Comparison of ENCODE assay signal across 32 cellular contexts in genomic region chr14:34691173-34691572, GRCh38.
"Had no signal": no experiment of that assay in that cellular context is flagged by ENCODE, and none has a peak within 500 bp of the region (broad histone marks: within the 10 kb centered on the region; RNA-seq: fewer than 3 reads in every experiment).

No MANE protein-coding gene starts in this region.

- H3K36me3 Mint-ChIP-seq: activated CD4-positive, alpha-beta memory T cell treated with anti-CD3 and anti-CD28 coated beads for 36 hours; activated CD8-positive, alpha-beta memory T cell treated with anti-CD3 and anti-CD28 coated beads, Interleukin-2, amount 10 ng/mL, durations not matched to agents 7 days and 5 days; activated naive CD4-positive, alpha-beta T cell treated with anti-CD3 and anti-CD28 coated beads, Interleukin-2, amount 50 U/mL, for 24 hours; activated naive CD8-positive, alpha-beta T cell treated with anti-CD3 and anti-CD28 coated beads for 36 hours had no signal

- H3K4me1 ChIP-seq: esophagus muscularis mucosa had no signal

- H3K4me3 Mint-ChIP-seq: activated CD4-positive, alpha-beta memory T cell treated with anti-CD3 and anti-CD28 coated beads for 36 hours; activated CD4-positive, alpha-beta T cell treated with anti-CD3 and anti-CD28 coated beads for 36 hours; activated CD4-positive, alpha-beta T cell treated with anti-CD3 and anti-CD28 coated beads, Interleukin-2, amount 10 ng/mL, durations not matched to agents 24 days and 14 days; activated CD8-positive, alpha-beta memory T cell treated with anti-CD3 and anti-CD28 coated beads, Interleukin-2, amount 10 ng/mL, durations not matched to agents 7 days and 5 days; activated CD8-positive, alpha-beta T cell treated with anti-CD3 and anti-CD28 coated beads, Interleukin-2, amount 10 ng/mL, durations not matched to agents 7 days and 5 days; activated naive CD4-positive, alpha-beta T cell treated with anti-CD3 and anti-CD28 coated beads for 36 hours; activated naive CD4-positive, alpha-beta T cell treated with anti-CD3 and anti-CD28 coated beads, Interleukin-2, amount 50 U/mL, for 24 hours; activated naive CD8-positive, alpha-beta T cell treated with anti-CD3 and anti-CD28 coated beads for 36 hours; activated naive CD8-positive, alpha-beta T cell treated with anti-CD3 and anti-CD28 coated beads, Interleukin-2, amount 50 U/mL, for 24 hours; activated T-helper 1 cell treated with anti-CD3 and anti-CD28 coated beads, Interleukin-12 subunit alpha, Interleukin-12 subunit beta, Interleukin-2, Interleukin-4 antibody, amounts not matched to agents 30 ng/mL and 10 ng/mL and 1 ng/mL, durations not matched to agents 14 hours and 24 hours and 36 hours; effector memory CD8-positive, alpha-beta T cell had no signal

- H3K4me3 ChIP-seq: adrenal gland, body of pancreas, esophagus muscularis mucosa, gastrocnemius medialis had no signal

- H3K27me3 Mint-ChIP-seq: activated CD4-positive, alpha-beta memory T cell treated with anti-CD3 and anti-CD28 coated beads for 36 hours; activated CD4-positive, alpha-beta T cell treated with anti-CD3 and anti-CD28 coated beads for 36 hours; activated naive CD4-positive, alpha-beta T cell treated with anti-CD3 and anti-CD28 coated beads, Interleukin-2, amount 50 U/mL, for 24 hours; activated naive CD8-positive, alpha-beta T cell treated with anti-CD3 and anti-CD28 coated beads for 36 hours; activated naive CD8-positive, alpha-beta T cell treated with anti-CD3 and anti-CD28 coated beads, Interleukin-2, amount 50 U/mL, for 24 hours had no signal

- ATAC-seq: activated CD4-positive, alpha-beta T cell treated with anti-CD3 and anti-CD28 coated beads for 36 hours; activated CD8-positive, alpha-beta memory T cell treated with anti-CD3 and anti-CD28 coated beads, Interleukin-2, amount 10 ng/mL, durations not matched to agents 7 days and 5 days; activated CD8-positive, alpha-beta T cell treated with anti-CD3 and anti-CD28 coated beads, Interleukin-2, amount 10 ng/mL, durations not matched to agents 7 days and 5 days; activated naive CD8-positive, alpha-beta T cell treated with anti-CD3 and anti-CD28 coated beads, Interleukin-2, amount 50 U/mL, for 24 hours; body of pancreas; effector memory CD8-positive, alpha-beta T cell; foreskin keratinocyte; gastrocnemius medialis had no signal

- DNase-seq: activated CD4-positive, alpha-beta memory T cell treated with anti-CD3 and anti-CD28 coated beads for 36 hours; activated CD4-positive, alpha-beta T cell treated with anti-CD3 and anti-CD28 coated beads for 36 hours; activated CD4-positive, alpha-beta T cell treated with anti-CD3 and anti-CD28 coated beads, Interleukin-2, amount 10 ng/mL, durations not matched to agents 24 days and 14 days; activated CD4-positive, CD25-positive, alpha-beta regulatory T cell; activated CD4-positive, CD25-positive, alpha-beta regulatory T cell treated with anti-CD3 and anti-CD28 coated beads, Interleukin-2, amount 50 U/mL, for 72 hours; activated CD8-positive, alpha-beta memory T cell treated with anti-CD3 and anti-CD28 coated beads, Interleukin-2, amount 50 U/mL, for 4 hours; activated CD8-positive, alpha-beta T cell treated with anti-CD3 and anti-CD28 coated beads, Interleukin-2, amount 10 ng/mL, durations not matched to agents 7 days and 5 days; activated effector memory CD4-positive, alpha-beta T cell treated with anti-CD3 and anti-CD28 coated beads, Interleukin-2, amount 50 U/mL, for 16 hours; activated naive CD4-positive, alpha-beta T cell treated with anti-CD3 and anti-CD28 coated beads for 36 hours; activated naive CD8-positive, alpha-beta T cell treated with anti-CD3 and anti-CD28 coated beads for 36 hours; activated naive CD8-positive, alpha-beta T cell treated with anti-CD3 and anti-CD28 coated beads, Interleukin-2, amount 50 U/mL, for 24 hours; activated T-cell treated with anti-CD3 and anti-CD28 coated beads, Interleukin-2, amount 50 U/mL, for 1 hour; activated T-cell treated with anti-CD3 and anti-CD28 coated beads, Interleukin-2, amount 50 U/mL, for 48 hours; adrenal gland; amygdala; aorta; body of pancreas; caudate nucleus; cortex of kidney; dermis blood vessel endothelial cell; effector CD4-positive, alpha-beta T cell; effector memory CD8-positive, alpha-beta T cell; erythroblast; foreskin keratinocyte; gastrocnemius medialis; glutamatergic neuron; T-helper 2 cell had no signal

- H3K9me3 Mint-ChIP-seq: activated CD4-positive, alpha-beta memory T cell treated with anti-CD3 and anti-CD28 coated beads for 36 hours; activated CD4-positive, alpha-beta T cell treated with anti-CD3 and anti-CD28 coated beads, Interleukin-2, amount 10 ng/mL, durations not matched to agents 24 days and 14 days; activated naive CD4-positive, alpha-beta T cell treated with anti-CD3 and anti-CD28 coated beads for 36 hours; activated naive CD4-positive, alpha-beta T cell treated with anti-CD3 and anti-CD28 coated beads, Interleukin-2, amount 50 U/mL, for 24 hours; activated naive CD8-positive, alpha-beta T cell treated with anti-CD3 and anti-CD28 coated beads for 36 hours; activated naive CD8-positive, alpha-beta T cell treated with anti-CD3 and anti-CD28 coated beads, Interleukin-2, amount 50 U/mL, for 24 hours; activated T-helper 1 cell treated with anti-CD3 and anti-CD28 coated beads, Interleukin-12 subunit alpha, Interleukin-12 subunit beta, Interleukin-2, Interleukin-4 antibody, amounts not matched to agents 30 ng/mL and 10 ng/mL and 1 ng/mL, durations not matched to agents 14 hours and 24 hours and 36 hours; activated T-helper 2 cell treated with anti-CD3 and anti-CD28 coated beads, Interferon-gamma antibody, Interleukin-2, Interleukin-4, amounts not matched to agents 10 μg/mL and 5 μg/mL and 100 μg/mL, durations not matched to agents 14 hours and 24 hours and 36 hours; effector memory CD8-positive, alpha-beta T cell had no signal

- H3K9me3 ChIP-seq: adrenal gland, body of pancreas, esophagus muscularis mucosa, gastrocnemius medialis had no signal

- H3K27me3 ChIP-seq: adrenal gland, body of pancreas, esophagus muscularis mucosa, foreskin keratinocyte, gastrocnemius medialis had no signal

- H3K27ac ChIP-seq: adrenal gland, body of pancreas, esophagus muscularis mucosa, foreskin keratinocyte, gastrocnemius medialis had no signal

- H3K27ac Mint-ChIP-seq: activated CD4-positive, alpha-beta memory T cell treated with anti-CD3 and anti-CD28 coated beads for 36 hours; activated CD4-positive, alpha-beta T cell treated with anti-CD3 and anti-CD28 coated beads for 36 hours; activated CD4-positive, alpha-beta T cell treated with anti-CD3 and anti-CD28 coated beads, Interleukin-2, amount 10 ng/mL, durations not matched to agents 24 days and 14 days; activated CD8-positive, alpha-beta memory T cell treated with anti-CD3 and anti-CD28 coated beads, Interleukin-2, amount 10 ng/mL, durations not matched to agents 7 days and 5 days; activated CD8-positive, alpha-beta T cell treated with anti-CD3 and anti-CD28 coated beads, Interleukin-2, amount 10 ng/mL, durations not matched to agents 7 days and 5 days; activated naive CD4-positive, alpha-beta T cell treated with anti-CD3 and anti-CD28 coated beads for 36 hours; activated naive CD4-positive, alpha-beta T cell treated with anti-CD3 and anti-CD28 coated beads, Interleukin-2, amount 50 U/mL, for 24 hours; activated naive CD8-positive, alpha-beta T cell treated with anti-CD3 and anti-CD28 coated beads for 36 hours; activated naive CD8-positive, alpha-beta T cell treated with anti-CD3 and anti-CD28 coated beads, Interleukin-2, amount 50 U/mL, for 24 hours; activated T-helper 1 cell treated with anti-CD3 and anti-CD28 coated beads, Interleukin-12 subunit alpha, Interleukin-12 subunit beta, Interleukin-2, Interleukin-4 antibody, amounts not matched to agents 30 ng/mL and 10 ng/mL and 1 ng/mL, durations not matched to agents 14 hours and 24 hours and 36 hours; activated T-helper 2 cell treated with anti-CD3 and anti-CD28 coated beads, Interferon-gamma antibody, Interleukin-2, Interleukin-4, amounts not matched to agents 10 μg/mL and 5 μg/mL and 100 μg/mL, durations not matched to agents 14 hours and 24 hours and 36 hours; effector memory CD8-positive, alpha-beta T cell had no signal

- H3K36me3 ChIP-seq: adrenal gland, esophagus muscularis mucosa, gastrocnemius medialis had no signal
